ENCODE assay signal across 1 cellular context in genomic region chr12:57146925-57147640, GRCh38.
TF ChIP-seq lines count a peak whose summit lies in the region.

Gene LRP1-AS (minus strand): TSS chr12:57147619.

TF ChIP-seq in HepG2, 621 proteins besides CTCF, POLR2A, EP300 and RAD21 (continued from another document and continues in another):
- TF ChIP-seq MEIS1 (CRISPR knock-in tag; IDR thresholded peaks at IDR 0.05; ENCODE audit: borderline replicate concordance) (no peak), GATA4 (IDR thresholded peaks at IDR 0.05; ENCODE audit: borderline replicate concordance, low read depth) (peak; percentile 73; the same call in 1 of the 2 replicates), ZNF883 (CRISPR knock-in tag; IDR thresholded peaks at IDR 0.05; ENCODE audit: not compliant biosample characterization) (no peak), MAX (IDR thresholded peaks at IDR 0.05) (no peak; the same call in 1 of the 2 replicates), NFYC (CRISPR knock-in tag; IDR thresholded peaks at IDR 0.05) (no peak), MTA1 (CRISPR knock-in tag; IDR thresholded peaks at IDR 0.05; ENCODE audit: borderline replicate concordance) (no peak), HNRNPUL1 (IDR thresholded peaks at IDR 0.05; ENCODE audit: low read depth, low read length) (no peak), KLF15 (CRISPR knock-in tag; IDR thresholded peaks at IDR 0.05; ENCODE audit: borderline replicate concordance) (no peak), GATAD1 (CRISPR knock-in tag; IDR thresholded peaks at IDR 0.05) (no peak), ZNF207 (IDR thresholded peaks at IDR 0.05; ENCODE audit: borderline replicate concordance) (no peak), NFYB (CRISPR knock-in tag; IDR thresholded peaks at IDR 0.05) (no peak), HOXA9 (CRISPR knock-in tag; IDR thresholded peaks at IDR 0.05; ENCODE audit: borderline replicate concordance) (no peak), JARID2 (CRISPR knock-in tag; IDR thresholded peaks at IDR 0.05; ENCODE audit: insufficient replicate concordance) (no peak), ZNF256 (CRISPR knock-in tag; conservative IDR thresholded peaks at IDR 0.05) (no peak), AFF4 (CRISPR knock-in tag; IDR thresholded peaks at IDR 0.05) (no peak), ZNF724P (CRISPR knock-in tag; IDR thresholded peaks at IDR 0.05; ENCODE audit: borderline replicate concordance) (no peak), ZNF383 (CRISPR knock-in tag; IDR thresholded peaks at IDR 0.05; ENCODE audit: borderline replicate concordance) (no peak), ZNF44 (CRISPR knock-in tag; IDR thresholded peaks at IDR 0.05) (no peak), DZIP1 (CRISPR knock-in tag; IDR thresholded peaks at IDR 0.05) (no peak), ZBED4 (CRISPR knock-in tag; IDR thresholded peaks at IDR 0.05; ENCODE audit: borderline replicate concordance) (no peak), ZNF234 (CRISPR knock-in tag; conservative IDR thresholded peaks at IDR 0.05) (no peak), ZNF18 (CRISPR knock-in tag; IDR thresholded peaks at IDR 0.05; ENCODE audit: insufficient replicate concordance) (no peak), ZKSCAN8 (CRISPR knock-in tag; IDR thresholded peaks at IDR 0.05; ENCODE audit: borderline replicate concordance) (no peak), MAFF (IDR thresholded peaks at IDR 0.05; ENCODE audit: low read depth, low read length) (no peak), HMG20A (CRISPR knock-in tag; IDR thresholded peaks at IDR 0.05; ENCODE audit: borderline replicate concordance) (no peak; the same call in 1 of the 2 replicates), KMT2A (CRISPR knock-in tag; IDR thresholded peaks at IDR 0.05) (no peak), PATZ1 (CRISPR knock-in tag; IDR thresholded peaks at IDR 0.05) (peak; percentile 97), ZNF720 (CRISPR knock-in tag; IDR thresholded peaks at IDR 0.05) (no peak), ZSCAN21 (CRISPR knock-in tag; IDR thresholded peaks at IDR 0.05; ENCODE audit: borderline replicate concordance) (no peak), NR1H2 (CRISPR knock-in tag; IDR thresholded peaks at IDR 0.05; ENCODE audit: borderline replicate concordance, low read depth) (no peak), MAFK (conservative IDR thresholded peaks at IDR 0.05 in 1 of 2, IDR thresholded peaks at IDR 0.05 in 1 of 2; ENCODE audit: low read length in 2 of 2) (no peak), ZUFSP (CRISPR knock-in tag; IDR thresholded peaks at IDR 0.05; ENCODE audit: borderline replicate concordance) (no peak), BHLHE40 (IDR thresholded peaks at IDR 0.05; ENCODE audit: low read length) (no peak), ZGPAT (CRISPR knock-in tag; IDR thresholded peaks at IDR 0.05) (peak; percentile 27; the same call in 1 of the 2 replicates), IKZF4 (CRISPR knock-in tag; IDR thresholded peaks at IDR 0.05; ENCODE audit: borderline replicate concordance, low read depth, not compliant biosample characterization) (no peak), NFKB2 (CRISPR knock-in tag; IDR thresholded peaks at IDR 0.05; ENCODE audit: borderline replicate concordance) (no peak), SKI (IDR thresholded peaks at IDR 0.05; ENCODE audit: partially characterized antibody) (no peak), ZNF276 (CRISPR knock-in tag; IDR thresholded peaks at IDR 0.05; ENCODE audit: low read depth) (no peak)
- TF ChIP-seq, protein P1, sequence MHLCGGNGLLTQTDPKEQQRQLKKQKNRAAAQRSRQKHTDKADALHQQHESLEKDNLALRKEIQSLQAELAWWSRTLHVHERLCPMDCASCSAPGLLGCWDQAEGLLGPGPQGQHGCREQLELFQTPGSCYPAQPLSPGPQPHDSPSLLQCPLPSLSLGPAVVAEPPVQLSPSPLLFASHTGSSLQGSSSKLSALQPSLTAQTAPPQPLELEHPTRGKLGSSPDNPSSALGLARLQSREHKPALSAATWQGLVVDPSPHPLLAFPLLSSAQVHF (CRISPR knock-in tag; IDR thresholded peaks at IDR 0.05) = no peak
